In genomic region chr19:40954573-40954972, GRCh38 we compare ENCODE assay signal across 14 cellular contexts. TPM values are rescaled to one million over a fixed set of nuclear protein-coding genes. Genes with fewer than 3 reads are reported as not detected.
A peak's percentile ranks its signal among the peaks of the same experiment; 100 is the strongest.
DNase-seq lines count a peak whose midpoint lies in the region; ATAC-seq and TF ChIP-seq lines count a peak whose summit lies in the region.
"Had no signal": no experiment of that assay in that cellular context is flagged by ENCODE, and none has a peak within 500 bp of the region (broad histone marks: within the 10 kb centered on the region; RNA-seq: fewer than 3 reads in every experiment).

No MANE protein-coding gene starts in this region.

- no peak overlapping the region for H3K27ac Mint-ChIP-seq in Calu3 (ENCODE audit: unreplicated experiment)
- H3K27ac Mint-ChIP-seq: H9 had no signal

- H2AK5ac ChIP-seq in mesenchymal stem cell (ENCODE audit: low read length, severe bottlenecking) = no peak overlapping the region

- no peak for TF ChIP-seq CTCF in Calu3 (IDR thresholded peaks at IDR 0.05; ENCODE audit: unreplicated experiment)
- TF ChIP-seq CTCF in colonic mucosa (IDR thresholded peaks at IDR 0.05) = no peak
- TF ChIP-seq CTCF in Peyer's patch (IDR thresholded peaks at IDR 0.05) = no peak

- H4K8ac ChIP-seq in mesenchymal stem cell (ENCODE audit: low read length) = no peak overlapping the region

- H3K14ac ChIP-seq in mesenchymal stem cell (ENCODE audit: low read length in 2 of 2) = no peak overlapping the region

- H2BK5ac ChIP-seq in mesenchymal stem cell (ENCODE audit: low read depth, low read length, poor library complexity, severe bottlenecking) = no peak overlapping the region

- H3K36me3 ChIP-seq in mesenchymal stem cell (ENCODE audit: control insufficient read depth in 1 of 2, insufficient read depth in 2 of 2, low read depth in 1 of 2, low read length in 2 of 2) (no peaks in the 10 kb centered on the region), colonic mucosa (no peaks in the 10 kb centered on the region), Peyer's patch (no peaks in the 10 kb centered on the region)

- WGBS in mesenchymal stem cell = 85% methylated on average over 10 of the region's 10 CpGs

- H3K27me3 ChIP-seq in mesenchymal stem cell (ENCODE audit: control insufficient read depth in 1 of 2, insufficient read depth in 1 of 2, low read length in 2 of 2) (no peaks in the 10 kb centered on the region), colonic mucosa (no peaks in the 10 kb centered on the region), Peyer's patch (no peaks in the 10 kb centered on the region)

- no peak overlapping the region for H3K9ac ChIP-seq in mesenchymal stem cell (ENCODE audit: low read length)
- no peak overlapping the region for H3K9ac ChIP-seq in colonic mucosa (ENCODE audit: low read depth in 2 of 2, low read length in 2 of 2)

- DNase-seq in Calu3 (peak; percentile 26), LHCN-M2 (ENCODE audit: low read depth) (peak; percentile 8), dermis blood vessel endothelial cell (peak; percentile 9), mesenchymal stem cell (peak; percentile 13), colonic mucosa (no peak), Peyer's patch (no peak)
- DNase-seq: DMS153, H9, NCI-H146, NCI-H2081, NCI-H510A had no signal

- no peaks in the 10 kb centered on the region for H3K27me3 Mint-ChIP-seq in Calu3 (ENCODE audit: unreplicated experiment)

- no peak overlapping the region for H3K4ac ChIP-seq in mesenchymal stem cell (ENCODE audit: low read depth in 1 of 2, low read length in 2 of 2)

- TF ChIP-seq POLR2A in Peyer's patch (IDR thresholded peaks at IDR 0.05) = no peak

- no peaks in the 10 kb centered on the region for H3K4me1 Mint-ChIP-seq in Calu3 (ENCODE audit: low read depth, unreplicated experiment)
- H3K4me1 Mint-ChIP-seq: H9 had no signal

- no peak overlapping the region for H3K4me3 Mint-ChIP-seq in Calu3 (ENCODE audit: low read depth, unreplicated experiment)
- H3K4me3 Mint-ChIP-seq: H9 had no signal

- H3K36me3 Mint-ChIP-seq in Calu3 (ENCODE audit: insufficient read depth, unreplicated experiment) = no peaks in the 10 kb centered on the region

- H3K9me3 ChIP-seq in mesenchymal stem cell (ENCODE audit: control insufficient read depth, low read length) = peaks cover 32% of the 10 kb centered on the region
- H3K9me3 ChIP-seq in colonic mucosa = peaks cover 11% of the 10 kb centered on the region
- peaks cover 0 to 40% (median 18%) of the 10 kb centered on the region in 4 donors for H3K9me3 ChIP-seq in Peyer's patch

- no peak overlapping the region for H2BK120ac ChIP-seq in mesenchymal stem cell (ENCODE audit: low read depth, low read length)

- H3K4me1 ChIP-seq in mesenchymal stem cell (ENCODE audit: control insufficient read depth, insufficient read depth, low read depth, low read length) (no peaks in the 10 kb centered on the region), colonic mucosa (no peaks in the 10 kb centered on the region), Peyer's patch (no peaks in the 10 kb centered on the region)

- no peak overlapping the region for H2BK15ac ChIP-seq in mesenchymal stem cell (ENCODE audit: low read depth, poor library complexity, severe bottlenecking)

- H3K79me1 ChIP-seq in mesenchymal stem cell (replicated peaks; ENCODE audit: low read length, poor library complexity, severe bottlenecking) = no peaks in the 10 kb centered on the region

- intact Hi-C loops in Calu3 (cut with micrococcal nuclease; ENCODE audit: unreplicated experiment) = no loop called here
- intact Hi-C loops in colonic mucosa (cut with DNase I) = no loop called here

- no peak for ATAC-seq in HG03521 (IDR thresholded peaks at IDR 0.05; ENCODE audit: unreplicated experiment)
- ATAC-seq: Right ventricle myocardium inferior had no signal

- H4K91ac ChIP-seq in mesenchymal stem cell (ENCODE audit: low read length) = no peak overlapping the region

- H3K18ac ChIP-seq in mesenchymal stem cell (ENCODE audit: low read depth in 1 of 2, low read length in 2 of 2) = no peak overlapping the region

- peaks cover 12% of the 10 kb centered on the region for H3K9me3 Mint-ChIP-seq in Calu3 (ENCODE audit: low read depth, unreplicated experiment)

- no peak overlapping the region for H2BK12ac ChIP-seq in mesenchymal stem cell (ENCODE audit: low read length in 2 of 2)

- H3K4me2 ChIP-seq in mesenchymal stem cell (ENCODE audit: low read length, poor library complexity, severe bottlenecking) = no peak overlapping the region

- CTCF ChIA-PET in Calu3 (lab: Charles Lee) = no interaction called here

- no TSS peak for BruUV-seq in Calu3 (replicated peaks; lab: Mats Ljungman, UMichigan)

- no peak overlapping the region for H3K27ac ChIP-seq in mesenchymal stem cell (ENCODE audit: low read length, poor library complexity, severe bottlenecking)
- H3K27ac ChIP-seq in colonic mucosa = no peak overlapping the region
- no peak overlapping the region for H3K27ac ChIP-seq in Peyer's patch
- H3K27ac ChIP-seq: C4-2B had no signal

- H3K4me3 ChIP-seq in mesenchymal stem cell (ENCODE audit: insufficient read depth in 1 of 2, low read depth in 1 of 2, low read length in 2 of 2) (no peak overlapping the region), colonic mucosa (no peak overlapping the region), Peyer's patch (no peak overlapping the region)

- H2AFZ ChIP-seq in mesenchymal stem cell (ENCODE audit: low read depth, low read length) = no peak overlapping the region

- no peak overlapping the region for H3K23ac ChIP-seq in mesenchymal stem cell (ENCODE audit: low read length in 2 of 2)

RNA-seq across cellular contexts. Expression of gene CYP2B6, which starts 36.5 kb away (rescaled TPM):
- 4.2 and 7.6 TPM in 2 replicates for total RNA-seq in Calu3 (2022)
- not detected in 2 replicates for total RNA-seq in LHCN-M2 (2014; rRNA removed)
- polyA plus RNA-seq in LHCN-M2 (2012) = not detected
- not detected in 2 replicates for total RNA-seq in dermis blood vessel endothelial cell
- polyA plus RNA-seq in mesenchymal stem cell (2013, experiment 1 of 2) = not detected
- polyA plus RNA-seq in mesenchymal stem cell (2013, experiment 2 of 2) = not detected
- 1 to 10 TPM; 2.6 to 4.6 TPM for total RNA-seq in colonic mucosa
- total RNA-seq in Peyer's patch = 10 to 100 TPM in 3 of 4 donors, 1 to 10 TPM in 1; 5.8 to 58.8 (median 25.0) TPM
- total RNA-seq: Right ventricle myocardium inferior had no signal

Comparison
In these comparisons a context has a peak if more than half of its experiments do, and no peak if none do; other contexts are left out.
1. DNase-seq: peak in Calu3 (single experiment), LHCN-M2 (single experiment), dermis blood vessel endothelial cell (single experiment) and mesenchymal stem cell (single experiment); none in colonic mucosa (single experiment) and Peyer's patch (0 of 3).